Comparison of ENCODE assay signal across 18 cellular contexts in the genomic region with DNA sequence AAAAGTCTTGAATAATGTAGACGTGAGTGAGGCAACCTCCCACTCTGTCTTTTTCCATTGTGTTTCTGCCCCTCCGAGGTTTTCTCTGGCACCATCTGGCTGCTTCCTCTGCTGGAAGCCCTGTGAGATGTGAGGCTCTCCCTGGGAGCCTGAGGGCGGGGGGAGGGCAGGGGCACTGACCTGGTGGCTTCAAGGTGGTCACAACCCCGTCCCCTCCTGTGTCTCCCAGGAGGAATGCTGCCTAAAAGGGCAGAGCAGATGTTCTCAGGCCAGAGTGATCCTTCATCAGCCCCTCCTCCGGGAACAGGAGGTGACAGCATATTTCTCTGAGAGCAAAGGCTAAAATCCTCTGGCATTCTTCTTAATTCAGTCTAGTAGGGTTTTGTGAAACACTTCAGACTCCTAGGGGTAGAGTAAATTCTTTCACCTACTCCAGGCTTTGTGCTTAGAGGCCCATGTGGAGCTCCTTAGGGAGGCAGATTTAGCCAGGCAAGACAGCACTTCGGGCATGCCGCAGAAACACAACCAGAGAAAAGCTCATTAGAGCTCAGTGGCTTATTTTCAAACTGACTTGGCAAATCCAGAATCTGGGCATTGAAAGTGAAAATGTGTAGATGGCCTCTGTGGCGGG. TPM values are rescaled to one million over a fixed set of nuclear protein-coding genes. Genes with fewer than 3 reads are reported as not detected.
DNase-seq lines count a peak whose midpoint lies in the region; ATAC-seq and TF ChIP-seq lines count a peak whose summit lies in the region.
"Had no signal": no experiment of that assay in that cellular context is flagged by ENCODE, and none has a peak within 500 bp of the region (broad histone marks: within the 10 kb centered on the region; RNA-seq: fewer than 3 reads in every experiment).

No MANE protein-coding gene starts in this region.

- H3K27ac Mint-ChIP-seq in nephron progenitor cell, result peak overlapping the region; percentile 91

- intact Hi-C loops in left cardiac atrium (cut with DNase I), result no loop called here
- intact Hi-C loops in uterus (cut with DNase I; ENCODE audit: low total_unique reads), result no loop called here

- H3K4me1 Mint-ChIP-seq in nephron progenitor cell, result peaks cover 62% of the 10 kb centered on the region

- peaks cover 31% of the 10 kb centered on the region for H3K9me3 Mint-ChIP-seq in nephron progenitor cell

- no peaks in the 10 kb centered on the region for H3K36me3 ChIP-seq in cardiac muscle cell
- no peaks in the 10 kb centered on the region for H3K36me3 ChIP-seq in uterus
- H3K36me3 ChIP-seq: BLaER1 treated with 17β-estradiol and CSF1 and Interleukin-3, amounts not matched to agents 10 nM and 100 nM; SJSA1 had no signal

- TF ChIP-seq CTCF in cardiac muscle cell (IDR thresholded peaks at IDR 0.05; ENCODE audit: low read depth, low read length) (no peak), nephron progenitor cell (IDR thresholded peaks at IDR 0.05) (no peak), uterus (IDR thresholded peaks at IDR 0.05) (no peak)

- H3K4me3 ChIP-seq in cardiac muscle cell (no peak overlapping the region), uterus (no peak overlapping the region)
- H3K4me3 ChIP-seq: BLaER1 treated with 17β-estradiol and CSF1 and Interleukin-3, amounts not matched to agents 10 nM and 100 nM; SJSA1 had no signal

- H3K9me3 ChIP-seq in cardiac muscle cell (ENCODE audit: low read depth) (no peaks in the 10 kb centered on the region), uterus (no peaks in the 10 kb centered on the region)
- H3K9me3 ChIP-seq: SJSA1 had no signal

- H3K4me1 ChIP-seq in cardiac muscle cell (ENCODE audit: low read depth) (peaks cover 12% of the 10 kb centered on the region), uterus (peaks cover 0 to 4% of the 10 kb centered on the region in 2 donors)
- H3K4me1 ChIP-seq: BLaER1 treated with 17β-estradiol and CSF1 and Interleukin-3, amounts not matched to agents 10 nM and 100 nM; SJSA1 had no signal

- no peak for TF ChIP-seq POLR2A in uterus (IDR thresholded peaks at IDR 0.05)

- ATAC-seq in left cardiac atrium, result no peak
- ATAC-seq: PC-3 had no signal

- H3K27me3 Mint-ChIP-seq in nephron progenitor cell (ENCODE audit: low read depth, poor library complexity), result peaks cover 4% of the 10 kb centered on the region

- H3K27me3 ChIP-seq in cardiac muscle cell (no peaks in the 10 kb centered on the region), uterus (no peaks in the 10 kb centered on the region)

- DNase-seq in cardiac muscle cell (ENCODE audit: low read depth in 1 of 2, low spot score in 1 of 2) (no peak), left cardiac atrium (no peak), ecto neural progenitor cell (ENCODE audit: low spot score) (peak; percentile 76), nephron progenitor cell (peak; percentile 25), uterus (peak in 1 of 2 donors; percentile 21), SKM-1 (lab: John Stamatoyannopoulos, UW; ENCODE audit: unreplicated experiment) (no peak), HuH-7 (ENCODE audit: low spot score) (no peak)
- DNase-seq in stimulated activated CD4-positive, alpha-beta T cell treated with anti-CD3 and anti-CD28 coated beads, Interleukin-1b, Interleukin-23, amount 100 ng/mL, for 48 hours, result no peak
- DNase-seq: DMS53; GOT3; MM.1S; NCI-H1417; NCI-H2029 treated with DMSO at 0.1 percent for 48 hours; NCI-H510A treated with DMSO at 0.1 percent for 48 hours; NK-92 treated with Interleukin-12 subunit alpha and Interleukin-12 subunit beta, amount 100 ng/mL, for 24 hours; PC-3 had no signal

- H3K36me3 Mint-ChIP-seq in nephron progenitor cell (ENCODE audit: low read depth), result peaks cover 46% of the 10 kb centered on the region

- H3K27ac ChIP-seq in cardiac muscle cell (peak overlapping the region; percentile 68), uterus (peak overlapping the region; percentile 82 to 89)
- H3K27ac ChIP-seq: BLaER1 treated with 17β-estradiol and CSF1 and Interleukin-3, amounts not matched to agents 10 nM and 100 nM; SJSA1 had no signal

- no peak overlapping the region for H3K4me3 Mint-ChIP-seq in nephron progenitor cell

RNA-seq across cellular contexts. Expression of gene GREB1, which starts 18.3 kb away (rescaled TPM):
- 32.6 and 50.5 TPM in 2 replicates for total RNA-seq in cardiac muscle cell
- 27.1 and 36.8 TPM in 2 replicates for polyA plus RNA-seq in cardiac muscle cell
- total RNA-seq in left cardiac atrium, result 1 to 10 TPM; 7.2 to 9.6 TPM
- 100 to 1,000 TPM in 2 of 4 donors, 10 to 100 TPM in 2; 20.3 to 166 (median 78.8) TPM for total RNA-seq in uterus
- total RNA-seq: SJSA1 had no signal

RNA-seq across cellular contexts. Expression of gene E2F6, which starts 49.6 kb away (rescaled TPM):
- total RNA-seq in cardiac muscle cell, result 22.6 and 27.2 TPM in 2 replicates
- polyA plus RNA-seq in cardiac muscle cell, result 22.6 and 23.5 TPM in 2 replicates
- total RNA-seq in left cardiac atrium, result 10 to 100 TPM; 11.7 to 19.5 TPM
- total RNA-seq in uterus, result 10 to 100 TPM; 10.2 to 25.0 (median 20.7) TPM

Comparison
In these comparisons a context has a peak if more than half of its experiments do, and no peak if none do; other contexts are left out.
1. DNase-seq: peak in ecto neural progenitor cell (single experiment) and nephron progenitor cell (single experiment); none in cardiac muscle cell (0 of 2), left cardiac atrium (single experiment), SKM-1 (single experiment), stimulated activated CD4-positive, alpha-beta T cell treated with anti-CD3 and anti-CD28 coated beads, Interleukin-1b, Interleukin-23, amount 100 ng/mL, for 48 hours (single experiment) and HuH-7 (single experiment).